ENCODE assay signal across 9 cellular contexts in the genomic region with DNA sequence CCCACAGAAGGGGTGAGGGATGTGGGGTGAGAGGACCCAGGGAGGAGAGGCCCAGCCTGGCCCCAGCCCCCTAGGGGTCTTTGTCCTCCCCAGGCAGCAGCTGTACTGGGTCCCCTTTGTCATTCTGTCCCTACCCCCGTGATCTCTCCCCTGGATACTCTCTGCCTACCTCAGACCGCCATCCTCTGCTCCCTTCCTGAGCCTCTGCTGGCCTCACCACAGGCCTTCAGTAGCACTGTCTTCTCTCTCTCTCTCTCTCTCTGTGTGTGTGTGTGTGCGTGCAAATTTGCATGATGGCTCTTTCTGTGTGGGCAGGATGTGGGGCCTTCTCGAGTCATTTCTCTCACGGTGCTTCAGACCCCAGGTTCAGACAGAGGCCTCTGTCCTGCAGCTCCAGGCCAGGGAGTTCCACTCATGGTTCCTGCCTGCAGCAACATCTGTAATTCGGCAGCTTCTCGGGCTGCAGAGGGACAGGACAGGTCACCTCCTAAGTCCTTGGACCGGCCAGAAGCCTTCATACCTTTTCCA. TPM values are rescaled to one million over a fixed set of nuclear protein-coding genes. Genes with fewer than 3 reads are reported as not detected.
DNase-seq lines count a peak whose midpoint lies in the region; ATAC-seq, FAIRE-seq and TF ChIP-seq lines count a peak whose summit lies in the region.
"Had no signal": no experiment of that assay in that cellular context is flagged by ENCODE, and none has a peak within 500 bp of the region (broad histone marks: within the 10 kb centered on the region; RNA-seq: fewer than 3 reads in every experiment).

No MANE protein-coding gene starts in this region.

- DNase-seq in GM18507 (ENCODE audit: extremely low spot score, insufficient read length, low read depth) (peak; percentile 84), OCI-LY7 (ENCODE audit: low spot score) (peak; percentile 90), GM12878 (ENCODE audit: low read depth, low spot score) (peak; percentile 87), vagina (ENCODE audit: extremely low spot score in 2 of 2) (no peak), ACHN (no peak), cerebellum (ENCODE audit: low spot score) (no peak)
- DNase-seq in stimulated activated CD4-positive, alpha-beta T cell treated with anti-CD3 and anti-CD28 coated beads, Interleukin-15, amount 100 ng/mL, for 48 hours (ENCODE audit: low read depth in 2 of 2), result peak; percentile 61 to 64

- SMC1A ChIA-PET in GM12878 (lab: Charles Lee; ENCODE audit: uncharacterized antibody, unreplicated experiment), result interaction anchor here (0.9 to 4.2 kb wide), 17 partner anchors 8 to 265 kb away, joined by 3 to 52 read pairs (median 4); no protein-coding TSS in a partner anchor

- RAD21 ChIA-PET in GM12878 (lab: Charles Lee; ENCODE audit: unreplicated experiment), result interaction anchor here (0.8 to 3.8 kb wide), 8 partner anchors 9 to 202 kb away, joined by 3 to 75 read pairs (median 6); no protein-coding TSS in a partner anchor

- peak overlapping the region; percentile 97 for H3K9ac ChIP-seq in GM12878 (ENCODE audit: control insufficient read depth, insufficient read depth, low read length)

- H2AFZ ChIP-seq in OCI-LY7 (ENCODE audit: low read length) (no peak overlapping the region), GM12878 (ENCODE audit: control insufficient read depth, low read depth, low read length) (no peak overlapping the region)

- H3K4me3 ChIP-seq in OCI-LY7 (ENCODE audit: low read depth, low read length, poor library complexity, severe bottlenecking) (peak overlapping the region; percentile 90), GM12878 (peak overlapping the region; percentile 95), vagina (peak overlapping the region in 1 of 2 donors; percentile 32)

- TF ChIP-seq CTCF in OCI-LY7 (conservative IDR thresholded peaks at IDR 0.05; ENCODE audit: low read length) (no peak), GM12878 (IDR thresholded peaks at IDR 0.05 in 2 of 3, conservative IDR thresholded peaks at IDR 0.05 in 1 of 3; ENCODE audit: control insufficient read depth in 2 of 3, extremely low read depth in 1 of 3, insufficient read depth in 1 of 3, low read depth in 3 of 3, low read length in 3 of 3) (no peak), vagina (IDR thresholded peaks at IDR 0.05) (no peak)

- ATAC-seq in HG02623 (IDR thresholded peaks at IDR 0.05; ENCODE audit: unreplicated experiment) (peak; percentile 67), GM12878 (peak; percentile 77)

- H4K20me1 ChIP-seq in OCI-LY7 (ENCODE audit: insufficient read depth, low read length) (peaks cover 28% of the 10 kb centered on the region), GM12878 (ENCODE audit: control insufficient read depth, insufficient read depth) (peaks cover 20% of the 10 kb centered on the region; the same call in 1 of the 2 replicates)

- peak overlapping the region; percentile 100 for H3K4me2 ChIP-seq in OCI-LY7 (ENCODE audit: low read length)
- peak overlapping the region; percentile 86 for H3K4me2 ChIP-seq in GM12878 (ENCODE audit: control insufficient read depth, insufficient read depth)

- BruUV-seq in OCI-LY7 (replicated peaks; lab: Mats Ljungman, UMichigan), result no TSS peak
- BruUV-seq in GM12878 (replicated peaks; lab: Mats Ljungman, UMichigan), result no TSS peak

- FAIRE-seq in GM18507 (lab: Jason Lieb, UNC) (peak; percentile 96), GM12878 (lab: Jason Lieb, UNC) (peak; percentile 85)

- H3K4me1 ChIP-seq in OCI-LY7 (ENCODE audit: insufficient read depth, low read length, poor library complexity, severe bottlenecking), result peaks cover 27% of the 10 kb centered on the region
- H3K4me1 ChIP-seq in GM12878 (ENCODE audit: control insufficient read depth, insufficient read depth, low read length), result peaks cover 38% of the 10 kb centered on the region
- H3K4me1 ChIP-seq in vagina, result no peaks in the 10 kb centered on the region

- POLR2A ChIA-PET in OCI-LY7 (lab: Charles Lee), result interaction anchor here (0.6 to 3.8 kb wide), 8 partner anchors 9 to 37 kb away, joined by 4 to 25 read pairs (median 6); no protein-coding TSS in a partner anchor
- POLR2A ChIA-PET in GM12878 (lab: Charles Lee), result interaction anchor here (0.6 to 2.0 kb wide), 7 partner anchors 10 to 60 kb away, joined by 3 to 11 read pairs (median 5); no protein-coding TSS in a partner anchor

- peak; percentile 76 to 86 for TF ChIP-seq EP300 in GM12878 (IDR thresholded peaks at IDR 0.05; ENCODE audit: borderline replicate concordance in 1 of 2, control insufficient read depth in 1 of 2, low read depth in 2 of 2, low read length in 2 of 2)

- 1% methylated on average over 8 of the region's 8 CpGs for WGBS in GM12878 (ENCODE audit: insufficient coverage, insufficient replicate concordance, low lambda C conversion rate, missing lambda C conversion rate)

- CTCF ChIA-PET in OCI-LY7 (lab: Charles Lee; ENCODE audit: unreplicated experiment), result interaction anchor here (0.6 to 2.2 kb wide), 4 partner anchors 24 to 102 kb away, joined by 3 to 17 read pairs (median 6); no protein-coding TSS in a partner anchor
- CTCF ChIA-PET in GM12878 (lab: Yijun Ruan, JAX), result interaction anchor here (0.8 to 13.8 kb wide), 20 partner anchors 8 to 215 kb away, joined by 3 to 195 read pairs (median 4); no protein-coding TSS in a partner anchor

- H3K36me3 ChIP-seq in OCI-LY7 (ENCODE audit: insufficient read depth, low read length) (peaks cover 30% of the 10 kb centered on the region), GM12878 (ENCODE audit: control insufficient read depth in 2 of 2, insufficient read depth in 2 of 2, low read length in 1 of 2) (peaks cover 3 to 11% of the 10 kb centered on the region in 2 experiments), vagina (no peaks in the 10 kb centered on the region)

- TF ChIP-seq RAD21 in GM12878 (IDR thresholded peaks at IDR 0.05; ENCODE audit: insufficient read depth, low read depth, low read length), result no peak; the same call in 1 of the 2 replicates

- H3K27ac ChIP-seq in OCI-LY7 (ENCODE audit: low read depth, low read length, poor library complexity, severe bottlenecking), result peak overlapping the region; percentile 87
- peak overlapping the region; percentile 96 for H3K27ac ChIP-seq in GM12878 (ENCODE audit: control insufficient read depth, insufficient read depth)
- H3K27ac ChIP-seq in vagina, result no peak overlapping the region

- H3K79me2 ChIP-seq in OCI-LY7 (ENCODE audit: insufficient read depth, low read depth, low read length) (peaks cover 61% of the 10 kb centered on the region), GM12878 (ENCODE audit: control insufficient read depth, insufficient read depth, low read length) (peaks cover 67% of the 10 kb centered on the region)

- H3K9me2 ChIP-seq in OCI-LY7 (ENCODE audit: insufficient read depth, low read length), result no peaks in the 10 kb centered on the region

- H3K9me3 ChIP-seq in OCI-LY7 (ENCODE audit: low read length) (no peaks in the 10 kb centered on the region), GM12878 (replicated peaks; ENCODE audit: control insufficient read depth, insufficient read depth, low read length) (no peaks in the 10 kb centered on the region; the same call in 1 of the 3 replicates), vagina (no peaks in the 10 kb centered on the region)

- in situ Hi-C loops in GM12878 (cut with MboI) (no loop called here), ACHN (cut with HindIII; ENCODE audit: low pct_ligation_motif_present, low pct_unique_long_range_greater_than_20kb, low sequenced_read_pairs) (no loop called here)

- peak; percentile 96 for TF ChIP-seq POLR2A in GM12878 (IDR thresholded peaks at IDR 0.05; ENCODE audit: low read depth, low read length)
- no peak for TF ChIP-seq POLR2A in vagina (IDR thresholded peaks at IDR 0.05)

- H3K27me3 ChIP-seq in GM12878 (replicated peaks in 1 of 2; ENCODE audit: control insufficient read depth in 2 of 2, insufficient read depth in 2 of 2, low read length in 1 of 2) (no peaks in the 10 kb centered on the region), vagina (no peaks in the 10 kb centered on the region)

- intact Hi-C loops in OCI-LY7 (cut with micrococcal nuclease; ENCODE audit: unreplicated experiment) (loop anchor here (10.0 kb wide), 1 partner anchor 690 kb away; no protein-coding TSS in a partner anchor), GM12878 (cut with micrococcal nuclease; ENCODE audit: unreplicated experiment) (loop anchor here (1.0 kb wide), 1 partner anchor 37 kb away; no protein-coding TSS in a partner anchor), vagina (cut with DNase I) (no loop called here)

RNA-seq across cellular contexts. Expression of a gene that starts 1.4 kb away (rescaled TPM):
- total RNA-seq in OCI-LY7 (2014; rRNA removed; shearing (Covaris generic)), result 78.2 and 99.6 TPM in 2 replicates
- total RNA-seq in OCI-LY7 (2022) (100 and 111 TPM in 2 replicates), GM12878 (2014; rRNA removed) (96.0 and 98.5 TPM in 2 replicates), GM12878 (2014; rRNA removed; fragmentation: Illumina TruSeq; extraction: Trizol) (42.6 and 42.8 TPM in 2 replicates), GM12878 (2021) (114 and 117 TPM in 2 replicates), vagina (39.0 TPM), cerebellum (4.0 TPM)
- 168 and 195 TPM in 2 replicates for total RNA-seq in GM12878 (2013; cell fraction: nucleolus; rRNA removed)
- 26.5 TPM for polyA plus RNA-seq in GM12878 (2011; ENCODE audit: low read depth)
- polyA plus RNA-seq in GM12878 (2011; rRNA removed) (13.6 and 27.4 TPM in 2 replicates), GM12878 (2014; fragmentation: Illumina TruSeq; extraction: Trizol) (20.8 and 48.3 TPM in 2 replicates), GM12878 (2014; fragmentation: Nextera tagmentation; extraction: Ambion mirVana) (1 to 10 TPM in 1 of 2 experiments, under 1 TPM in 1; 0.68 to 1.7 TPM), GM12878 (2014; rRNA removed) (47.9 and 59.7 TPM in 2 replicates), GM12878 (2016; fragmentation: Nextera tagmentation; extraction: Ambion mirVana) (10 to 100 TPM; 23.7 to 25.9 TPM)
- 29.5 and 30.9 TPM in 2 replicates for polyA plus RNA-seq in GM12878 (2011; cell fraction: cytosol; rRNA removed)
- 145 and 151 TPM in 2 replicates for polyA plus RNA-seq in GM12878 (2011; cell fraction: nucleus; rRNA removed)
- polyA plus RNA-seq in GM12878 (2012), result 55.8 and 60.1 TPM in 2 replicates
- polyA minus RNA-seq in GM12878 (2011; rRNA and poly(A)+ RNA removed), result 66.3 and 101 TPM in 2 replicates
- 29.9 and 34.2 TPM in 2 replicates for polyA minus RNA-seq in GM12878 (2011; cell fraction: cytosol; rRNA and poly(A)+ RNA removed)
- polyA minus RNA-seq in GM12878 (2011; cell fraction: nucleus; rRNA and poly(A)+ RNA removed), result 65.5 and 85.2 TPM in 2 replicates

RNA-seq across cellular contexts. Expression of a gene that starts 47.8 kb away (rescaled TPM):
- not detected in 2 replicates for total RNA-seq in OCI-LY7 (2014; rRNA removed; shearing (Covaris generic))
- total RNA-seq in OCI-LY7 (2022) (not detected in 2 replicates), GM12878 (2014; rRNA removed) (not detected in 2 replicates), GM12878 (2014; rRNA removed; fragmentation: Illumina TruSeq; extraction: Trizol) (not detected in 2 replicates), GM12878 (2021) (not detected in 2 replicates), vagina (253 TPM), cerebellum (not detected)
- not detected in 2 replicates for total RNA-seq in GM12878 (2013; cell fraction: nucleolus; rRNA removed)
- not detected for polyA plus RNA-seq in GM12878 (2011; ENCODE audit: low read depth)
- polyA plus RNA-seq in GM12878 (2011; rRNA removed) (0.04 TPM in 1 of 2 replicates, not detected in the other), GM12878 (2014; fragmentation: Illumina TruSeq; extraction: Trizol) (0.04 and 0.43 TPM in 2 replicates), GM12878 (2014; fragmentation: Nextera tagmentation; extraction: Ambion mirVana) (under 1 TPM in 1 of 2 experiments, not detected in 1; 0.04 TPM), GM12878 (2014; rRNA removed) (not detected in 2 replicates), GM12878 (2016; fragmentation: Nextera tagmentation; extraction: Ambion mirVana) (not detected)
- not detected in 2 replicates for polyA plus RNA-seq in GM12878 (2011; cell fraction: cytosol; rRNA removed)
- polyA plus RNA-seq in GM12878 (2011; cell fraction: nucleus; rRNA removed), result not detected in 2 replicates
- polyA plus RNA-seq in GM12878 (2012), result not detected in 2 replicates
- polyA minus RNA-seq in GM12878 (2011; rRNA and poly(A)+ RNA removed), result 0.59 TPM in 1 of 2 replicates, not detected in the other
- polyA minus RNA-seq in GM12878 (2011; cell fraction: cytosol; rRNA and poly(A)+ RNA removed), result not detected in 2 replicates
- not detected in 2 replicates for polyA minus RNA-seq in GM12878 (2011; cell fraction: nucleus; rRNA and poly(A)+ RNA removed)
- total RNA-seq: temporal lobe had no signal

Comparison
In these comparisons a context has a peak if more than half of its experiments do, and no peak if none do; other contexts are left out.
1. DNase-seq: peak in GM18507 (single experiment), OCI-LY7 (single experiment), GM12878 (single experiment) and stimulated activated CD4-positive, alpha-beta T cell treated with anti-CD3 and anti-CD28 coated beads, Interleukin-15, amount 100 ng/mL, for 48 hours (2 of 2); none in vagina (0 of 2), ACHN (single experiment) and cerebellum (single experiment).
2. RNA of a gene that starts 47.8 kb away (total RNA-seq): 253 TPM in vagina (single experiment); not detected in cerebellum (single experiment), not detected in OCI-LY7 and not detected in GM12878; every median in the first group is over 100 times any median in the second.